10 cellular contexts compared by ENCODE assay signal in genomic region chr9:98989036-98990000, GRCh38. TPM values are rescaled to one million over a fixed set of nuclear protein-coding genes. Genes with fewer than 3 reads are reported as not detected.
DNase-seq lines count a peak whose midpoint lies in the region; ATAC-seq, FAIRE-seq and TF ChIP-seq lines count a peak whose summit lies in the region.
"Had no signal": no experiment of that assay in that cellular context is flagged by ENCODE, and none has a peak within 500 bp of the region (broad histone marks: within the 10 kb centered on the region; RNA-seq: fewer than 3 reads in every experiment).

No MANE protein-coding gene starts in this region.

- 49% methylated on average over 13 of the region's 13 CpGs for WGBS in K562 (ENCODE audit: insufficient coverage, low coverage, missing lambda C conversion rate)
- WGBS in lower leg skin, 2 donors = 73 to 77% methylated on average over 13 of the region's 13 CpGs

- H3K4me1 Mint-ChIP-seq in activated T-cell treated with anti-CD3 and anti-CD28 coated beads, Interleukin-2, amount 50 U/mL, for 24 hours (ENCODE audit: low read depth) = peaks cover 12% of the 10 kb centered on the region

- DNase-seq in K562 (ENCODE audit: extremely low read depth in 1 of 4, low spot score in 3 of 4) = no peak
- DNase-seq in lower leg skin (ENCODE audit: low spot score in 2 of 2) = peak; percentile 85 to 92
- DNase-seq in activated effector memory CD4-positive, alpha-beta T cell treated with Interleukin-2 at 50 U/mL for 16 hours = no peak
- no peak for DNase-seq in NCI-H82 (lab: John Stamatoyannopoulos, UW)
- DNase-seq in NCI-H1092 (lab: John Stamatoyannopoulos, UW) = no peak
- DNase-seq in activated T-cell treated with anti-CD3 and anti-CD28 coated beads, Interleukin-2, amount 50 U/mL, for 24 hours = no peak
- DNase-seq: naive B cell had no signal

- no peaks in the 10 kb centered on the region for H3K9me3 Mint-ChIP-seq in activated T-cell treated with anti-CD3 and anti-CD28 coated beads, Interleukin-2, amount 50 U/mL, for 24 hours

- TF ChIP-seq POLR2A in K562 (conservative IDR thresholded peaks at IDR 0.05) (no peak), lower leg skin (IDR thresholded peaks at IDR 0.05) (no peak)

- H3K36me3 ChIP-seq in HUES48 (ENCODE audit: control insufficient read depth, insufficient read depth, low read length) (no peaks in the 10 kb centered on the region), K562 (ENCODE audit: control insufficient read depth, insufficient read depth, low read length) (no peaks in the 10 kb centered on the region)

- FAIRE-seq in K562 (lab: Jason Lieb, UNC) = peak; percentile 48
- FAIRE-seq: TTC549 had no signal

- no peaks in the 10 kb centered on the region for H3K79me2 ChIP-seq in K562 (ENCODE audit: control insufficient read depth, insufficient read depth, low read length)

- no peaks in the 10 kb centered on the region for H3K36me3 Mint-ChIP-seq in activated T-cell treated with anti-CD3 and anti-CD28 coated beads, Interleukin-2, amount 50 U/mL, for 24 hours (ENCODE audit: low read depth)
- H3K36me3 Mint-ChIP-seq: naive B cell had no signal

- in situ Hi-C loops in K562 (cut with MboI) = no loop called here

- H3K27me3 Mint-ChIP-seq in activated T-cell treated with anti-CD3 and anti-CD28 coated beads, Interleukin-2, amount 50 U/mL, for 24 hours = no peaks in the 10 kb centered on the region

- no peak overlapping the region for H3K4me3 Mint-ChIP-seq in activated T-cell treated with anti-CD3 and anti-CD28 coated beads, Interleukin-2, amount 50 U/mL, for 24 hours

- no peaks in the 10 kb centered on the region; the same call in 1 of the 2 replicates for H3K9me3 ChIP-seq in HUES48 (ENCODE audit: control insufficient read depth, insufficient read depth, low read length)
- no peaks in the 10 kb centered on the region; the same call in 1 of the 2 replicates for H3K9me3 ChIP-seq in K562 (replicated peaks; ENCODE audit: control insufficient read depth, insufficient read depth, low read depth, low read length)

- no peaks in the 10 kb centered on the region for H4K20me1 ChIP-seq in K562 (replicated peaks; ENCODE audit: control insufficient read depth, insufficient read depth, low read length)

- no peak overlapping the region for H3K4me2 ChIP-seq in K562 (ENCODE audit: insufficient read depth, low read length)

- no peak overlapping the region for H3K27ac Mint-ChIP-seq in activated T-cell treated with anti-CD3 and anti-CD28 coated beads, Interleukin-2, amount 50 U/mL, for 24 hours

- no peak for TF ChIP-seq RAD21 in K562 (CRISPR knock-in tag; conservative IDR thresholded peaks at IDR 0.05 in 1 of 2, IDR thresholded peaks at IDR 0.05 in 1 of 2)

- BruUV-seq in K562 (replicated peaks; lab: Mats Ljungman, UMichigan) = no TSS peak

- H3K9me1 ChIP-seq in K562 (ENCODE audit: control insufficient read depth, insufficient read depth, low read length) = no peaks in the 10 kb centered on the region

- POLR2A ChIA-PET in K562 (lab: Yijun Ruan, JAX) = interaction anchor here (0.5 to 1.0 kb wide), 3 partner anchors 21 to 1877 kb away, joined by 3 to 4 read pairs (median 4); no protein-coding TSS in a partner anchor

- intact Hi-C loops in K562 (cut with micrococcal nuclease) (no loop called here), lower leg skin (cut with DNase I; ENCODE audit: low total_unique reads) (no loop called here)

- no peak overlapping the region for H2AFZ ChIP-seq in K562 (ENCODE audit: low read depth, low read length)

- no peaks in the 10 kb centered on the region for H3K4me1 ChIP-seq in HUES48 (ENCODE audit: control insufficient read depth, insufficient read depth, low read length)
- peaks cover 0 to 10% of the 10 kb centered on the region in 2 experiments; a peak in 1 of 5 replicates for H3K4me1 ChIP-seq in K562 (replicated peaks in 1 of 2; ENCODE audit: control insufficient read depth in 2 of 2, insufficient read depth in 2 of 2, low read length in 2 of 2)

- H3K4me3 ChIP-seq in HUES48 (ENCODE audit: low read depth, low read length) (no peak overlapping the region), K562 (no peak overlapping the region), lower leg skin (ENCODE audit: low read depth, poor library complexity, severe bottlenecking) (no peak overlapping the region)

- TF ChIP-seq CTCF in 22Rv1 (IDR thresholded peaks at IDR 0.05) (0 out of 2 replicates have a peak, but pooled peaks have one; percentile 5), K562 (IDR thresholded peaks at IDR 0.05 in 2 of 3, conservative IDR thresholded peaks at IDR 0.05 in 1 of 3; ENCODE audit: insufficient read depth in 2 of 3, low read depth in 1 of 3, low read length in 3 of 3) (no peak), lower leg skin (IDR thresholded peaks at IDR 0.05) (no peak)

- CTCF ChIA-PET in K562 (lab: Yijun Ruan, JAX; ENCODE audit: low intra/inter-chr PET ratio) = no interaction called here

- H3K27me3 ChIP-seq in HUES48 (ENCODE audit: control insufficient read depth, insufficient read depth, low read length) (no peaks in the 10 kb centered on the region), K562 (ENCODE audit: control insufficient read depth in 2 of 2, insufficient read depth in 2 of 2, low read length in 2 of 2) (no peaks in the 10 kb centered on the region)

- peak; percentile 56; the same call in 1 of the 3 replicates for ATAC-seq in K562

- no peak for TF ChIP-seq EP300 in K562 (IDR thresholded peaks at IDR 0.05; ENCODE audit: low read length)

- H3K9ac ChIP-seq in HUES48 (ENCODE audit: low read depth, low read length) = no peak overlapping the region
- H3K9ac ChIP-seq in K562 (ENCODE audit: insufficient read depth in 1 of 2, low read depth in 2 of 2, low read length in 2 of 2) = no peak overlapping the region; a peak in 1 of 4 replicates

- H3K27ac ChIP-seq in 22Rv1 (no peak overlapping the region), HUES48 (ENCODE audit: low read depth, low read length) (peak overlapping the region; percentile 77), K562 (ENCODE audit: extremely low read depth, low read depth, low read length) (no peak overlapping the region)

TF ChIP-seq in K562, 482 proteins besides CTCF, POLR2A, EP300 and RAD21:
- TF ChIP-seq ZNF146 (CRISPR knock-in tag; IDR thresholded peaks at IDR 0.05; ENCODE audit: unreplicated experiment) = no peak
- TF ChIP-seq E4F1 (CRISPR knock-in tag; IDR thresholded peaks at IDR 0.05; ENCODE audit: borderline replicate concordance) = no peak
- TF ChIP-seq COPS2 (conservative IDR thresholded peaks at IDR 0.05) = no peak
- TF ChIP-seq TOE1 (IDR thresholded peaks at IDR 0.05; ENCODE audit: borderline replicate concordance) = no peak
- no peak for TF ChIP-seq TOE1 (CRISPR knock-in tag; IDR thresholded peaks at IDR 0.05; ENCODE audit: borderline replicate concordance, low read depth)
- no peak for TF ChIP-seq RBM14 (IDR thresholded peaks at IDR 0.05; ENCODE audit: borderline replicate concordance, insufficient read depth, low read depth, low read length)
- no peak for TF ChIP-seq ZNF77 (CRISPR knock-in tag; IDR thresholded peaks at IDR 0.05)
- no peak for TF ChIP-seq MAFF (IDR thresholded peaks at IDR 0.05; ENCODE audit: low read length)
- TF ChIP-seq ZNF766 (CRISPR knock-in tag; conservative IDR thresholded peaks at IDR 0.05) = no peak
- TF ChIP-seq ZNF165 (CRISPR knock-in tag; IDR thresholded peaks at IDR 0.05; ENCODE audit: borderline replicate concordance) = no peak
- TF ChIP-seq GABPB2 (CRISPR knock-in tag; conservative IDR thresholded peaks at IDR 0.05) = no peak
- TF ChIP-seq RBM25 (IDR thresholded peaks at IDR 0.05; ENCODE audit: low read depth, low read length, severe bottlenecking) = no peak
- TF ChIP-seq TCFL5 (CRISPR knock-in tag; conservative IDR thresholded peaks at IDR 0.05) = no peak
- no peak for TF ChIP-seq MTA3 (IDR thresholded peaks at IDR 0.05; ENCODE audit: borderline replicate concordance)
- no peak for TF ChIP-seq TRIM28 (IDR thresholded peaks at IDR 0.05)

RNA-seq across cellular contexts. Expression of gene COL15A1, which starts 45.6 kb away (rescaled TPM):
- total RNA-seq in K562 (2011; cell fraction: chromatin; rRNA removed; ENCODE audit: low replicate concordance) = 5.0 and 10.1 TPM in 2 replicates
- 5.9 and 9.3 TPM in 2 replicates for total RNA-seq in K562 (2011; cell fraction: nucleolus; rRNA removed)
- 6.6 and 7.6 TPM in 2 replicates for total RNA-seq in K562 (2011; cell fraction: nucleoplasm; rRNA removed)
- total RNA-seq in K562 (2014; rRNA removed) = 3.5 and 3.9 TPM in 2 replicates
- 2.0 and 2.3 TPM in 2 replicates for total RNA-seq in K562 (2014; rRNA removed; fragmentation: Illumina TruSeq; extraction: Trizol)
- total RNA-seq in K562 (2015; rRNA removed; fragmentation: Illumina TruSeq; extraction: Trizol) = 3.0 and 3.2 TPM in 2 replicates
- total RNA-seq in K562 (2021) = 4.9 and 5.1 TPM in 2 replicates
- 0.72 and 1.7 TPM in 2 replicates for polyA plus RNA-seq in K562 (2011; rRNA removed)
- polyA plus RNA-seq in K562 (2011; cell fraction: cytosol; rRNA removed) = 0.96 and 2.9 TPM in 2 replicates
- 1.2 and 2.8 TPM in 2 replicates for polyA plus RNA-seq in K562 (2011; cell fraction: nucleus; rRNA removed)
- polyA plus RNA-seq in K562 (2012) = 5.8 and 27.6 TPM in 2 replicates
- 3.2 TPM in 2 replicates for polyA plus RNA-seq in K562 (2014; fragmentation: Illumina TruSeq; extraction: Trizol)
- polyA plus RNA-seq in K562 (2014; fragmentation: Nextera tagmentation; extraction: Ambion mirVana) = under 1 TPM; 0.46 to 0.68 TPM
- 2.6 TPM in 2 replicates for polyA plus RNA-seq in K562 (2014; rRNA removed)
- 0.87 and 2.1 TPM in 2 replicates for polyA minus RNA-seq in K562 (2011; rRNA and poly(A)+ RNA removed)
- polyA minus RNA-seq in K562 (2011; cell fraction: cytosol; rRNA and poly(A)+ RNA removed) = 2.7 and 5.7 TPM in 2 replicates
- 1.1 and 1.5 TPM in 2 replicates for polyA minus RNA-seq in K562 (2011; cell fraction: nucleus; rRNA and poly(A)+ RNA removed)
- total RNA-seq in lower leg skin = 10 to 100 TPM in 1 of 4 donors, 1 to 10 TPM in 3; 2.3 to 14.1 (median 8.3) TPM

Comparison
In these comparisons a context has a peak if more than half of its experiments do, and no peak if none do; other contexts are left out.
1. DNase-seq: peak in lower leg skin (2 of 2); none in K562 (0 of 4), activated effector memory CD4-positive, alpha-beta T cell treated with Interleukin-2 at 50 U/mL for 16 hours (single experiment), NCI-H82 (single experiment), NCI-H1092 (single experiment) and activated T-cell treated with anti-CD3 and anti-CD28 coated beads, Interleukin-2, amount 50 U/mL, for 24 hours (single experiment).